20 cellular contexts compared by ENCODE assay signal in the genomic region with DNA sequence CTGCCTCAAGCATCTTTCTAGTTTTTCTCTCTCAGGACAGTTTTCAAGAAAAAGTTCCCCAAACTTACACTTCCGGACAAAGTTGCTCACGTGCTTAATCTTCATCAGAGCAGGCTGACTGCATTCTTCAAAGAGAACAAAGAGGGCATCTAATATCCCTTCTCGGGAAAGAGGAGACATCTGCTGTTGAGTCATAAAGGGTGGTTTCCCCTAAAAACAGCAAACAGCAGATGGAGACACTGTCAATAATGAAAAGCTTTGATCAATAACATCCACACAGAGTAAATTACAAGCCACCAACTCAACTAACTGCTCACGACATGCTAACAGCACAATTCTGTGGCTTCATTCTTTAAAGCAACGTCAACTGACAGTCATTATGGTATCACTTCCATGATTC. TPM values are rescaled to one million over a fixed set of nuclear protein-coding genes. Genes with fewer than 3 reads are reported as not detected.
DNase-seq lines count a peak whose midpoint lies in the region; ATAC-seq, FAIRE-seq and TF ChIP-seq lines count a peak whose summit lies in the region.
"Had no signal": no experiment of that assay in that cellular context is flagged by ENCODE, and none has a peak within 500 bp of the region (broad histone marks: within the 10 kb centered on the region; RNA-seq: fewer than 3 reads in every experiment).

No MANE protein-coding gene starts in this region.

- H3K27ac ChIP-seq in endothelial cell of umbilical vein (ENCODE audit: insufficient read depth, low read depth, low read length): peak overlapping the region; percentile 70
- H3K27ac ChIP-seq: body of pancreas, left ventricle myocardium inferior, right lobe of liver, stomach had no signal

- no TSS peak for BruUV-seq in endothelial cell of umbilical vein (replicated peaks; lab: Mats Ljungman, UMichigan)

- no peaks in the 10 kb centered on the region for H3K9me3 ChIP-seq in endothelial cell of umbilical vein (replicated peaks; ENCODE audit: control insufficient read depth, insufficient read depth, low read length)
- H3K9me3 ChIP-seq: body of pancreas, left ventricle myocardium inferior, right lobe of liver, stomach had no signal

- H3K9ac ChIP-seq in endothelial cell of umbilical vein (replicated peaks; ENCODE audit: extremely low read depth, insufficient read depth, low read length): no peak overlapping the region

- ATAC-seq in GM19467 (IDR thresholded peaks at IDR 0.05; ENCODE audit: unreplicated experiment): no peak
- ATAC-seq: activated CD8-positive, alpha-beta T cell treated with anti-CD3 and anti-CD28 coated beads, Interleukin-2, amount 10 ng/mL, durations not matched to agents 7 days and 5 days; body of pancreas; right lobe of liver had no signal

- no peak overlapping the region for H3K4me2 ChIP-seq in endothelial cell of umbilical vein (ENCODE audit: insufficient read depth, low read length)

- no peaks in the 10 kb centered on the region for H3K27me3 ChIP-seq in endothelial cell of umbilical vein (ENCODE audit: control insufficient read depth in 2 of 2, insufficient read depth in 2 of 2, low read length in 2 of 2)
- H3K27me3 ChIP-seq: body of pancreas, right lobe of liver, stomach had no signal

- no peak overlapping the region for H3K4me3 ChIP-seq in endothelial cell of umbilical vein (replicated peaks in 1 of 3; ENCODE audit: insufficient read depth in 1 of 3, low read depth in 1 of 3, low read length in 3 of 3)
- H3K4me3 ChIP-seq: body of pancreas, K562, left ventricle myocardium inferior, right lobe of liver, stomach had no signal

- TF ChIP-seq CTCF in endothelial cell of umbilical vein (IDR thresholded peaks at IDR 0.05; ENCODE audit: extremely low read depth in 1 of 2, insufficient read depth in 1 of 2, low read depth in 1 of 2, low read length in 2 of 2): no peak

- no peak for TF ChIP-seq POLR2A in endothelial cell of umbilical vein (IDR thresholded peaks at IDR 0.05; ENCODE audit: low read depth, low read length)

- peak overlapping the region; percentile 27 for H2AFZ ChIP-seq in endothelial cell of umbilical vein (ENCODE audit: low read depth, low read length)

- dilution Hi-C loops in endothelial cell of umbilical vein (cut with MboI; ENCODE audit: extremely low pct_ligation_motif_present, low sequenced_read_pairs): no loop called here

- CTCF ChIA-PET in endothelial cell of umbilical vein (lab: Charles Lee): interaction anchor here (1.4 to 1.9 kb wide), 2 partner anchors 33 to 65 kb away, joined by 4 to 6 read pairs; no protein-coding TSS in a partner anchor

- H4K20me1 ChIP-seq in endothelial cell of umbilical vein (replicated peaks; ENCODE audit: control insufficient read depth, extremely low read depth, insufficient read depth, low read length): no peaks in the 10 kb centered on the region

- no peaks in the 10 kb centered on the region for H3K79me2 ChIP-seq in endothelial cell of umbilical vein (ENCODE audit: control insufficient read depth, insufficient read depth, low read length)

- intact Hi-C loops in endothelial cell of umbilical vein (cut with micrococcal nuclease): no loop called here

- no peaks in the 10 kb centered on the region for H3K9me1 ChIP-seq in endothelial cell of umbilical vein (replicated peaks; ENCODE audit: control insufficient read depth, extremely low read depth, insufficient read depth, low read length)

- peak; percentile 47 for FAIRE-seq in endothelial cell of umbilical vein (lab: Jason Lieb, UNC)
- FAIRE-seq: K562 had no signal

- POLR2A ChIA-PET in endothelial cell of umbilical vein (lab: Charles Lee): no interaction called here

- peaks cover 0 to 6% of the 10 kb centered on the region in 2 experiments for H3K36me3 ChIP-seq in endothelial cell of umbilical vein (ENCODE audit: control insufficient read depth in 2 of 2, extremely low read depth in 1 of 2, insufficient read depth in 2 of 2, low read length in 2 of 2)
- H3K36me3 ChIP-seq: left ventricle myocardium inferior, right lobe of liver had no signal

- H3K4me1 ChIP-seq in endothelial cell of umbilical vein (ENCODE audit: control insufficient read depth, extremely low read depth, insufficient read depth, low read length): peaks cover 10% of the 10 kb centered on the region
- H3K4me1 ChIP-seq: body of pancreas, left ventricle myocardium inferior, right lobe of liver, stomach had no signal

- DNase-seq in DMS 273 treated with DMSO at 0.1 percent for 48 hours (lab: John Stamatoyannopoulos, UW) (peak; percentile 20), NCI-H1694 (lab: John Stamatoyannopoulos, UW) (peak; percentile 60), endothelial cell of umbilical vein (ENCODE audit: low read depth, low spot score) (peak; percentile 12), myocyte (ENCODE audit: low read depth) (peak; percentile 80), putamen (ENCODE audit: low spot score) (no peak), NCI-H1417 (lab: John Stamatoyannopoulos, UW) (no peak), glomerular visceral epithelial cell (ENCODE audit: extremely low spot score) (no peak)
- DNase-seq: activated CD8-positive, alpha-beta T cell treated with anti-CD3 and anti-CD28 coated beads, Interleukin-2, amount 10 ng/mL, durations not matched to agents 7 days and 5 days; activated effector memory CD4-positive, alpha-beta T cell treated with anti-CD3 and anti-CD28 coated beads, Interleukin-2, amount 50 U/mL, for 16 hours; body of pancreas; CD4-positive, alpha-beta T cell; effector CD8-positive, alpha-beta T cell; left ventricle myocardium inferior; NCI-H1930; NCI-H82; nephron progenitor cell; right lobe of liver; stomach had no signal

TF ChIP-seq in endothelial cell of umbilical vein, 7 proteins besides CTCF, POLR2A, EP300 and RAD21:
- TF ChIP-seq EZH2 (IDR thresholded peaks at IDR 0.05; ENCODE audit: borderline replicate concordance, low read depth, low read length, severe bottlenecking): no peak
- TF ChIP-seq MYC (IDR thresholded peaks at IDR 0.05; ENCODE audit: low read depth, low read length): no peak
- TF ChIP-seq GATA2 (IDR thresholded peaks at IDR 0.05; ENCODE audit: insufficient read depth, insufficient read length, low read depth, low read length): no peak
- TF ChIP-seq, protein P1, sequence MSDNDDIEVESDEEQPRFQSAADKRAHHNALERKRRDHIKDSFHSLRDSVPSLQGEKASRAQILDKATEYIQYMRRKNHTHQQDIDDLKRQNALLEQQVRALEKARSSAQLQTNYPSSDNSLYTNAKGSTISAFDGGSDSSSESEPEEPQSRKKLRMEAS (IDR thresholded peaks at IDR 0.05; ENCODE audit: insufficient read depth, insufficient read length): no peak
- no peak for TF ChIP-seq POLR2AphosphoS5 (IDR thresholded peaks at IDR 0.05; ENCODE audit: insufficient read depth, low read depth, low read length)
- TF ChIP-seq JUN (IDR thresholded peaks at IDR 0.05; ENCODE audit: borderline replicate concordance, insufficient read depth, insufficient read length, low read depth): no peak
- TF ChIP-seq FOS (IDR thresholded peaks at IDR 0.05; ENCODE audit: borderline replicate concordance, insufficient read depth, low read length): no peak

RNA-seq across cellular contexts. Expression of a gene that starts 8.1 kb away (rescaled TPM):
- 50.1 and 61.8 TPM in 2 replicates for total RNA-seq in endothelial cell of umbilical vein
- polyA plus RNA-seq in endothelial cell of umbilical vein: 13.3 and 14.1 TPM in 2 replicates
- 11.3 and 15.6 TPM in 2 replicates for polyA plus RNA-seq in endothelial cell of umbilical vein (2011; cell fraction: cytosol; rRNA removed)
- polyA plus RNA-seq in endothelial cell of umbilical vein (2011; cell fraction: nucleus; rRNA removed): 57.2 and 82.2 TPM in 2 replicates
- 13.0 and 20.7 TPM in 2 replicates for polyA plus RNA-seq in endothelial cell of umbilical vein (2012)
- 36.9 and 58.1 TPM in 2 replicates for polyA minus RNA-seq in endothelial cell of umbilical vein
- 37.1 TPM for polyA minus RNA-seq in endothelial cell of umbilical vein (2011; cell fraction: cytosol; rRNA and poly(A)+ RNA removed)
- polyA minus RNA-seq in endothelial cell of umbilical vein (2011; cell fraction: nucleus; rRNA and poly(A)+ RNA removed): 56.1 and 103 TPM in 2 replicates
- 4.7 and 5.6 TPM in 2 replicates for total RNA-seq in myocyte
- polyA plus RNA-seq in myocyte (2012): 1.2 TPM

Comparison
In these comparisons a context has a peak if more than half of its experiments do, and no peak if none do; other contexts are left out.
1. DNase-seq: peak in DMS 273 treated with DMSO at 0.1 percent for 48 hours (single experiment), NCI-H1694 (single experiment), endothelial cell of umbilical vein (single experiment) and myocyte (single experiment); none in putamen (single experiment), NCI-H1417 (0 of 3) and glomerular visceral epithelial cell (single experiment).